In genomic region chr17:9987779-9988585, GRCh38 we compare ENCODE assay signal across 8 cellular contexts.
DNase-seq lines count a peak whose midpoint lies in the region; ATAC-seq, FAIRE-seq and TF ChIP-seq lines count a peak whose summit lies in the region.

No MANE protein-coding gene starts in this region.

- no peak overlapping the region for H3K4me3 Mint-ChIP-seq in activated naive CD4-positive, alpha-beta T cell treated with anti-CD3 and anti-CD28 coated beads for 36 hours
- no peak overlapping the region for H3K4me3 Mint-ChIP-seq in activated T-helper 1 cell treated with anti-CD3 and anti-CD28 coated beads, Interleukin-12 subunit alpha, Interleukin-12 subunit beta, Interleukin-2, Interleukin-4 antibody, amounts not matched to agents 30 ng/mL and 10 ng/mL and 1 ng/mL, durations not matched to agents 14 hours and 24 hours and 36 hours

- TF ChIP-seq CTCF in body of pancreas (IDR thresholded peaks at IDR 0.05), result peak; percentile 51 to 80 (median 64)
- peak; percentile 49 for TF ChIP-seq CTCF in kidney (IDR thresholded peaks at IDR 0.05; ENCODE audit: borderline replicate concordance, extremely low read depth, insufficient read depth)
- TF ChIP-seq CTCF in transverse colon (IDR thresholded peaks at IDR 0.05), result peak; percentile 54 to 83 (median 76)

- H3K9me3 ChIP-seq in body of pancreas, result no peaks in the 10 kb centered on the region
- H3K9me3 ChIP-seq in kidney (ENCODE audit: control insufficient read depth in 1 of 2, low read length in 2 of 2), result no peaks in the 10 kb centered on the region
- H3K9me3 ChIP-seq in transverse colon, result no peaks in the 10 kb centered on the region

- no peaks in the 10 kb centered on the region for H3K4me1 ChIP-seq in body of pancreas
- H3K4me1 ChIP-seq in kidney (ENCODE audit: control insufficient read depth in 1 of 2, insufficient read depth in 1 of 2, low read depth in 1 of 2, low read length in 2 of 2), result no peaks in the 10 kb centered on the region
- peaks cover 0 to 11% (median 0%) of the 10 kb centered on the region in 4 donors for H3K4me1 ChIP-seq in transverse colon

- no peaks in the 10 kb centered on the region for H3K4me1 Mint-ChIP-seq in activated naive CD4-positive, alpha-beta T cell treated with anti-CD3 and anti-CD28 coated beads for 36 hours (ENCODE audit: low read depth)
- no peaks in the 10 kb centered on the region for H3K4me1 Mint-ChIP-seq in activated T-helper 1 cell treated with anti-CD3 and anti-CD28 coated beads, Interleukin-12 subunit alpha, Interleukin-12 subunit beta, Interleukin-2, Interleukin-4 antibody, amounts not matched to agents 30 ng/mL and 10 ng/mL and 1 ng/mL, durations not matched to agents 14 hours and 24 hours and 36 hours (ENCODE audit: low read depth)

- H3K9me3 Mint-ChIP-seq in activated naive CD4-positive, alpha-beta T cell treated with anti-CD3 and anti-CD28 coated beads for 36 hours, result peaks cover 3% of the 10 kb centered on the region
- peaks cover 5% of the 10 kb centered on the region for H3K9me3 Mint-ChIP-seq in activated T-helper 1 cell treated with anti-CD3 and anti-CD28 coated beads, Interleukin-12 subunit alpha, Interleukin-12 subunit beta, Interleukin-2, Interleukin-4 antibody, amounts not matched to agents 30 ng/mL and 10 ng/mL and 1 ng/mL, durations not matched to agents 14 hours and 24 hours and 36 hours

- FAIRE-seq in kidney (lab: Jason Lieb, UNC), result no peak

- CTCF ChIA-PET in activated naive CD4-positive, alpha-beta T cell treated with anti-CD3 and anti-CD28 coated beads for 36 hours (lab: Charles Lee), result interaction anchor here (0.5 to 1.1 kb wide), 6 partner anchors 13 to 1126 kb away, joined by 3 to 4 read pairs (median 3); no protein-coding TSS in a partner anchor

- TF ChIP-seq POLR2A in body of pancreas (IDR thresholded peaks at IDR 0.05) (no peak), transverse colon (IDR thresholded peaks at IDR 0.05) (no peak)

- intact Hi-C loops in activated naive CD4-positive, alpha-beta T cell treated with anti-CD3 and anti-CD28 coated beads for 36 hours (cut with micrococcal nuclease), result no loop called here
- intact Hi-C loops in body of pancreas (cut with DNase I), result no loop called here
- intact Hi-C loops in kidney (cut with DNase I), result no loop called here
- intact Hi-C loops in transverse colon (cut with DNase I; ENCODE audit: low total_unique reads), result no loop called here
- intact Hi-C loops in activated T-helper 1 cell treated with anti-CD3 and anti-CD28 coated beads, Interleukin-12 subunit alpha, Interleukin-12 subunit beta, Interleukin-2, Interleukin-4 antibody, amounts not matched to agents 30 ng/mL and 10 ng/mL and 1 ng/mL, durations not matched to agents 14 hours and 24 hours and 36 hours (cut with micrococcal nuclease), result no loop called here

- no peak overlapping the region for H3K27ac Mint-ChIP-seq in activated naive CD4-positive, alpha-beta T cell treated with anti-CD3 and anti-CD28 coated beads for 36 hours
- H3K27ac Mint-ChIP-seq in activated T-helper 1 cell treated with anti-CD3 and anti-CD28 coated beads, Interleukin-12 subunit alpha, Interleukin-12 subunit beta, Interleukin-2, Interleukin-4 antibody, amounts not matched to agents 30 ng/mL and 10 ng/mL and 1 ng/mL, durations not matched to agents 14 hours and 24 hours and 36 hours, result no peak overlapping the region

- H3K4me3 ChIP-seq in body of pancreas (no peak overlapping the region), kidney (ENCODE audit: low read length in 2 of 2) (no peak overlapping the region), transverse colon (no peak overlapping the region)

- H3K36me3 ChIP-seq in body of pancreas (replicated peaks in 1 of 2; ENCODE audit: insufficient read depth in 1 of 2, low read depth in 2 of 2) (no peaks in the 10 kb centered on the region), kidney (ENCODE audit: control insufficient read depth in 1 of 2, insufficient read depth in 2 of 2, low read length in 2 of 2) (no peaks in the 10 kb centered on the region), transverse colon (no peaks in the 10 kb centered on the region)

- no peaks in the 10 kb centered on the region for H3K36me3 Mint-ChIP-seq in activated naive CD4-positive, alpha-beta T cell treated with anti-CD3 and anti-CD28 coated beads for 36 hours (ENCODE audit: low read depth)
- no peaks in the 10 kb centered on the region for H3K36me3 Mint-ChIP-seq in activated T-helper 1 cell treated with anti-CD3 and anti-CD28 coated beads, Interleukin-12 subunit alpha, Interleukin-12 subunit beta, Interleukin-2, Interleukin-4 antibody, amounts not matched to agents 30 ng/mL and 10 ng/mL and 1 ng/mL, durations not matched to agents 14 hours and 24 hours and 36 hours (ENCODE audit: low read depth)

- H3K9ac ChIP-seq in kidney (ENCODE audit: low read length in 2 of 2), result no peak overlapping the region

- H3K27ac ChIP-seq in body of pancreas (no peak overlapping the region), kidney (ENCODE audit: low read depth in 2 of 2, low read length in 2 of 2) (no peak overlapping the region), transverse colon (no peak overlapping the region)

- H3K27me3 ChIP-seq in body of pancreas (no peaks in the 10 kb centered on the region), transverse colon (no peaks in the 10 kb centered on the region)

- DNase-seq in activated naive CD4-positive, alpha-beta T cell treated with anti-CD3 and anti-CD28 coated beads for 36 hours, result peak; percentile 25
- DNase-seq in activated naive CD4-positive, alpha-beta T cell treated with anti-CD3 and anti-CD28 coated beads, Interleukin-2, amount 50 U/mL, for 16 hours, result no peak
- DNase-seq in NCI-H82 (lab: John Stamatoyannopoulos, UW), result peak; percentile 68
- DNase-seq in body of pancreas, result peak; percentile 17 to 36 (median 20)
- DNase-seq in kidney, result no peak
- DNase-seq in transverse colon, result peak; percentile 21
- no peak for DNase-seq in activated T-helper 1 cell treated with anti-CD3 and anti-CD28 coated beads, Interleukin-12 subunit alpha, Interleukin-12 subunit beta, Interleukin-2, Interleukin-4 antibody, amounts not matched to agents 30 ng/mL and 10 ng/mL and 1 ng/mL, durations not matched to agents 14 hours and 24 hours and 36 hours (ENCODE audit: low spot score)

- ATAC-seq in body of pancreas, result no peak
- no peak for ATAC-seq in GM18517 (IDR thresholded peaks at IDR 0.05; ENCODE audit: unreplicated experiment)

- in situ Hi-C loops in transverse colon (cut with MboI; ENCODE audit: low pct_ligation_motif_present in 1 of 4, low pct_unique_long_range_greater_than_20kb in 1 of 4, low sequenced_read_pairs in 3 of 4), result no loop called here

- WGBS in body of pancreas, 2 donors, result 43 to 49% methylated on average over 7 of the region's 7 CpGs
- 60 to 70% methylated on average over 5 to 7 of the region's 7 CpGs for WGBS in transverse colon (ENCODE audit: low coverage in 1 of 2), 2 donors

- TF ChIP-seq EP300 in transverse colon (IDR thresholded peaks at IDR 0.05; ENCODE audit: low read depth), result no peak

- H3K27me3 Mint-ChIP-seq in activated naive CD4-positive, alpha-beta T cell treated with anti-CD3 and anti-CD28 coated beads for 36 hours (ENCODE audit: low read depth), result no peaks in the 10 kb centered on the region
- peaks cover 1% of the 10 kb centered on the region for H3K27me3 Mint-ChIP-seq in activated T-helper 1 cell treated with anti-CD3 and anti-CD28 coated beads, Interleukin-12 subunit alpha, Interleukin-12 subunit beta, Interleukin-2, Interleukin-4 antibody, amounts not matched to agents 30 ng/mL and 10 ng/mL and 1 ng/mL, durations not matched to agents 14 hours and 24 hours and 36 hours (ENCODE audit: insufficient read depth)

Comparison
In these comparisons a context has a peak if more than half of its experiments do, and no peak if none do; other contexts are left out.
1. DNase-seq: peak in activated naive CD4-positive, alpha-beta T cell treated with anti-CD3 and anti-CD28 coated beads for 36 hours (single experiment), NCI-H82 (single experiment), body of pancreas (4 of 4) and transverse colon (single experiment); none in activated naive CD4-positive, alpha-beta T cell treated with anti-CD3 and anti-CD28 coated beads, Interleukin-2, amount 50 U/mL, for 16 hours (single experiment), kidney (single experiment) and activated T-helper 1 cell treated with anti-CD3 and anti-CD28 coated beads, Interleukin-12 subunit alpha, Interleukin-12 subunit beta, Interleukin-2, Interleukin-4 antibody, amounts not matched to agents 30 ng/mL and 10 ng/mL and 1 ng/mL, durations not matched to agents 14 hours and 24 hours and 36 hours (single experiment).
2. Peak in every context shown above with its lines, with median percentiles within 50 percentile points of each other: CTCF ChIP-seq.